Comparison of ENCODE assay signal across 12 cellular contexts in the genomic region with DNA sequence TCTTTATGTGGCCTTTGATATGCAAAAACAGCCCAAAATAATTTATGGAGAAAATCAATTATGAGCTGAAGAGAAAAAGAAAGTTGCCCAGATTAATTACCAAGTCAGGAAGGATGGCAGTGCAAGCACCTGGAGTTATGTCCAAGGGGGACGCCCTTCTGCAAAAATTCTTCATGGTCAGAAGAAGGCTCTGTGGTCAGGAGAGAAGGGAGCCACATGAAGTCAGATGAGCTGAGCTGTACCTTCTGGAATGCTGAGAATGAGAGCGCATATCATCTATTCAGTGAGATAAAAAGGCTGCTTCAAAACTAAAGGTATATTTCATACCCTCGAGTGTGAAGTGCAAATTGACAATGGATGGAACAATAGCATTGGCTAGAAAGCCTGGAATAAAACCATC.
DNase-seq lines count a peak whose midpoint lies in the region; ATAC-seq and TF ChIP-seq lines count a peak whose summit lies in the region.
"Had no signal": no experiment of that assay in that cellular context is flagged by ENCODE, and none has a peak within 500 bp of the region (broad histone marks: within the 10 kb centered on the region; RNA-seq: fewer than 3 reads in every experiment).

No MANE protein-coding gene starts in this region.

- H4K91ac ChIP-seq in H9 (ENCODE audit: insufficient read length, low read depth, low read length), result no peak overlapping the region

- no peak overlapping the region for H2BK15ac ChIP-seq in H9 (ENCODE audit: low read depth, low read length)

- H3K14ac ChIP-seq in H9 (ENCODE audit: insufficient read depth, low read length), result no peak overlapping the region

- H3K9ac ChIP-seq in H9 (ENCODE audit: extremely low read depth, insufficient read length, low read length), result no peak overlapping the region
- no peak overlapping the region for H3K9ac ChIP-seq in smooth muscle cell (ENCODE audit: low read depth)

- H3K4me3 Mint-ChIP-seq in H9, result peak overlapping the region in 1 of 2 experiments; percentile 39; a peak in 3 of 5 replicates
- no peak overlapping the region for H3K4me3 Mint-ChIP-seq in activated CD4-positive, alpha-beta T cell treated with anti-CD3 and anti-CD28 coated beads, Interleukin-2, amount 10 ng/mL, durations not matched to agents 24 days and 14 days
- H3K4me3 Mint-ChIP-seq: nephron had no signal

- no CpG with 5 or more reads among the region's 3 CpGs for WGBS in H9 (ENCODE audit: extremely low coverage, insufficient read length, low lambda C conversion rate)
- 24% methylated on average over 3 of the region's 3 CpGs for WGBS in smooth muscle cell (ENCODE audit: low lambda C conversion rate)

- H2BK5ac ChIP-seq in H9 (ENCODE audit: insufficient read length, low read length), result no peak overlapping the region

- no peak overlapping the region for H3K23ac ChIP-seq in H9 (ENCODE audit: insufficient read length, low read depth, low read length)

- H2AFZ ChIP-seq in H9 (ENCODE audit: low read length) (no peak overlapping the region), smooth muscle cell (ENCODE audit: low read depth) (no peak overlapping the region)

- no peak overlapping the region for H3K4ac ChIP-seq in H9 (ENCODE audit: low read depth, low read length)

- no peak overlapping the region for H4K5ac ChIP-seq in H9 (ENCODE audit: insufficient read length, low read depth, low read length)

- no peaks in the 10 kb centered on the region for H3F3A ChIP-seq in smooth muscle cell (ENCODE audit: low read depth)

- no peak overlapping the region for H2BK12ac ChIP-seq in H9 (ENCODE audit: insufficient read length, low read depth, low read length)

- H3K9me3 ChIP-seq in H9 (ENCODE audit: control insufficient read depth, low read depth, low read length) (no peaks in the 10 kb centered on the region), smooth muscle cell (replicated peaks; ENCODE audit: low read depth) (no peaks in the 10 kb centered on the region)
- H3K9me3 ChIP-seq: colonic mucosa, testis had no signal

- H2BK120ac ChIP-seq in H9 (ENCODE audit: low read depth, low read length, poor library complexity, severe bottlenecking), result no peak overlapping the region

- intact Hi-C loops in activated CD4-positive, alpha-beta T cell treated with anti-CD3 and anti-CD28 coated beads, Interleukin-2, amount 10 ng/mL, durations not matched to agents 24 days and 14 days (cut with micrococcal nuclease), result no loop called here

- peak overlapping the region; percentile 38 for H3K4me2 ChIP-seq in H9 (ENCODE audit: insufficient read depth, insufficient read length, low read length)
- peak overlapping the region; percentile 58 for H3K4me2 ChIP-seq in smooth muscle cell

- H3K18ac ChIP-seq in H9 (ENCODE audit: insufficient read length, low read depth, low read length), result no peak overlapping the region

- ATAC-seq in foreskin keratinocyte (peak; percentile 71), HG03442 (IDR thresholded peaks at IDR 0.05; ENCODE audit: unreplicated experiment) (no peak)

- DNase-seq in H9 (peak; percentile 33), SW480 (ENCODE audit: low spot score) (peak; percentile 75), foreskin keratinocyte (peak; percentile 84 to 94), smooth muscle cell (lab: John Stamatoyannopoulos, UW; ENCODE audit: unreplicated experiment) (no peak), superior temporal gyrus (ENCODE audit: extremely low spot score) (no peak)
- no peak for DNase-seq in activated CD4-positive, alpha-beta T cell treated with anti-CD3 and anti-CD28 coated beads, Interleukin-2, amount 10 ng/mL, durations not matched to agents 24 days and 14 days
- DNase-seq: activated naive CD4-positive, alpha-beta T cell treated with anti-CD3 and anti-CD28 coated beads, Interleukin-2, amount 50 U/mL, for 16 hours; colonic mucosa; NCI-H446; testis had no signal

- no peak overlapping the region for H3K56ac ChIP-seq in H9 (ENCODE audit: insufficient read length, low read depth, low read length)

- H3K79me2 ChIP-seq in H9 (ENCODE audit: insufficient read depth, low read length), result no peaks in the 10 kb centered on the region
- no peaks in the 10 kb centered on the region for H3K79me2 ChIP-seq in smooth muscle cell (ENCODE audit: low read depth)

- H3K4me1 Mint-ChIP-seq in H9, result peaks cover 64 to 66% of the 10 kb centered on the region in 2 experiments
- H3K4me1 Mint-ChIP-seq in activated CD4-positive, alpha-beta T cell treated with anti-CD3 and anti-CD28 coated beads, Interleukin-2, amount 10 ng/mL, durations not matched to agents 24 days and 14 days, result no peaks in the 10 kb centered on the region

- no peaks in the 10 kb centered on the region; a peak in 1 of 5 replicates for H3K9me3 Mint-ChIP-seq in H9
- no peaks in the 10 kb centered on the region for H3K9me3 Mint-ChIP-seq in activated CD4-positive, alpha-beta T cell treated with anti-CD3 and anti-CD28 coated beads, Interleukin-2, amount 10 ng/mL, durations not matched to agents 24 days and 14 days
- H3K9me3 Mint-ChIP-seq: nephron had no signal

- no peak overlapping the region for H3K4me3 ChIP-seq in smooth muscle cell
- H3K4me3 ChIP-seq: colonic mucosa, testis had no signal

- H2AK5ac ChIP-seq in H9 (ENCODE audit: insufficient read length, low read length), result no peak overlapping the region

- H3T11ph ChIP-seq in H9 (ENCODE audit: low read length), result no peak overlapping the region

- peak overlapping the region in 2 of 3 experiments; percentile 89 to 95; a peak in 5 of 7 replicates for H3K27ac Mint-ChIP-seq in H9
- H3K27ac Mint-ChIP-seq in activated CD4-positive, alpha-beta T cell treated with anti-CD3 and anti-CD28 coated beads, Interleukin-2, amount 10 ng/mL, durations not matched to agents 24 days and 14 days, result no peak overlapping the region
- H3K27ac Mint-ChIP-seq: nephron had no signal

- no peaks in the 10 kb centered on the region for H3K36me3 ChIP-seq in smooth muscle cell (ENCODE audit: low read depth)
- H3K36me3 ChIP-seq: colonic mucosa had no signal

- H3K27me3 Mint-ChIP-seq in H9 (ENCODE audit: low read depth), result no peaks in the 10 kb centered on the region
- H3K27me3 Mint-ChIP-seq in activated CD4-positive, alpha-beta T cell treated with anti-CD3 and anti-CD28 coated beads, Interleukin-2, amount 10 ng/mL, durations not matched to agents 24 days and 14 days, result no peaks in the 10 kb centered on the region

- no peak overlapping the region for H4K8ac ChIP-seq in H9 (replicated peaks; ENCODE audit: insufficient read length, low read depth, low read length)

- H3K79me1 ChIP-seq in H9 (ENCODE audit: insufficient read depth, low read depth, low read length, poor library complexity, severe bottlenecking), result no peaks in the 10 kb centered on the region

- no peak for TF ChIP-seq CTCF in H9 (conservative IDR thresholded peaks at IDR 0.05)
- peak; percentile 4 for TF ChIP-seq CTCF in foreskin keratinocyte (conservative IDR thresholded peaks at IDR 0.05)
- no peak for TF ChIP-seq CTCF in smooth muscle cell (IDR thresholded peaks at IDR 0.05; ENCODE audit: borderline replicate concordance, insufficient read depth, poor library complexity, severe bottlenecking)

- no peaks in the 10 kb centered on the region for H4K20me1 ChIP-seq in H9 (ENCODE audit: control insufficient read depth, insufficient read depth, insufficient read length)
- no peaks in the 10 kb centered on the region for H4K20me1 ChIP-seq in smooth muscle cell (ENCODE audit: low read depth)

- no peaks in the 10 kb centered on the region for H3K23me2 ChIP-seq in H9 (ENCODE audit: insufficient read length, low read depth, low read length, poor library complexity, severe bottlenecking)

- H3K27me3 ChIP-seq in H9 (ENCODE audit: insufficient read depth, low read length), result no peaks in the 10 kb centered on the region
- no peaks in the 10 kb centered on the region for H3K27me3 ChIP-seq in foreskin keratinocyte
- H3K27me3 ChIP-seq in smooth muscle cell (ENCODE audit: low read depth), result peaks cover 18% of the 10 kb centered on the region
- H3K27me3 ChIP-seq: colonic mucosa, testis had no signal

- no peak overlapping the region for H2BK20ac ChIP-seq in H9 (ENCODE audit: low read depth, low read length, poor library complexity, severe bottlenecking)

- H3K27ac ChIP-seq in H9 (ENCODE audit: insufficient read length, low read depth, low read length) (peak overlapping the region; percentile 71), foreskin keratinocyte (peak overlapping the region; percentile 0), smooth muscle cell (ENCODE audit: low read depth) (peak overlapping the region; percentile 74)
- H3K27ac ChIP-seq: colonic mucosa, testis had no signal

- H3K36me3 Mint-ChIP-seq in H9 (ENCODE audit: insufficient read depth in 1 of 3, low read depth in 3 of 3), result 0 out of 7 replicates have a peak, but pooled peaks cover 0 to 2% (median 0%) of the 10 kb centered on the region in 3 experiments
- H3K36me3 Mint-ChIP-seq in activated CD4-positive, alpha-beta T cell treated with anti-CD3 and anti-CD28 coated beads, Interleukin-2, amount 10 ng/mL, durations not matched to agents 24 days and 14 days (ENCODE audit: low read depth), result no peaks in the 10 kb centered on the region

- H3K4me1 ChIP-seq in H9 (ENCODE audit: insufficient read depth, low read length) (peaks cover 16% of the 10 kb centered on the region), foreskin keratinocyte (peaks cover 25% of the 10 kb centered on the region), smooth muscle cell (ENCODE audit: low read depth) (peaks cover 44% of the 10 kb centered on the region)
- H3K4me1 ChIP-seq: colonic mucosa, testis had no signal

Comparison
In these comparisons a context has a peak if more than half of its experiments do, and no peak if none do; other contexts are left out.
1. DNase-seq: peak in H9 (single experiment), SW480 (single experiment) and foreskin keratinocyte (2 of 2); none in smooth muscle cell (single experiment), activated CD4-positive, alpha-beta T cell treated with anti-CD3 and anti-CD28 coated beads, Interleukin-2, amount 10 ng/mL, durations not matched to agents 24 days and 14 days (single experiment) and superior temporal gyrus (single experiment).
2. H3K27ac ChIP-seq: peak in every context shown above with its lines; median percentile 74 in smooth muscle cell; 71 in H9; 0 in foreskin keratinocyte.